1 cellular context compared by ENCODE assay signal in genomic region chr11:64844330-64845124, GRCh38.
TF ChIP-seq lines count a peak whose summit lies in the region.

TSS of gene CDC42BPG (minus strand) at chr11:64844653. CDS start at chr11:64844569, 84 bp downstream.

TF ChIP-seq in HepG2, 621 proteins besides CTCF, POLR2A, EP300 and RAD21 (continued from another document):
- TF ChIP-seq RNF219 (CRISPR knock-in tag; IDR thresholded peaks at IDR 0.05) (no peak), KLF11 (CRISPR knock-in tag; IDR thresholded peaks at IDR 0.05) (no peak), SP2 (CRISPR knock-in tag; IDR thresholded peaks at IDR 0.05) (peak; percentile 36; the same call in 1 of the 2 replicates), PRDM4 (CRISPR knock-in tag; IDR thresholded peaks at IDR 0.05; ENCODE audit: borderline replicate concordance) (no peak), ZFP91 (CRISPR knock-in tag; IDR thresholded peaks at IDR 0.05; ENCODE audit: borderline replicate concordance) (0 out of 2 replicates have a peak, but pooled peaks have one; percentile 44), ZNF839 (CRISPR knock-in tag; IDR thresholded peaks at IDR 0.05; ENCODE audit: borderline replicate concordance) (no peak), ZNF552 (CRISPR knock-in tag; IDR thresholded peaks at IDR 0.05; ENCODE audit: borderline replicate concordance) (0 out of 2 replicates have a peak, but pooled peaks have one; percentile 8)
